12 cellular contexts compared by ENCODE assay signal in genomic region chr1:41804176-41804575, GRCh38.
A peak's percentile ranks its signal among the peaks of the same experiment; 100 is the strongest.
DNase-seq lines count a peak whose midpoint lies in the region; ATAC-seq and TF ChIP-seq lines count a peak whose summit lies in the region.
"Had no signal": no experiment of that assay in that cellular context is flagged by ENCODE, and none has a peak within 500 bp of the region (broad histone marks: within the 10 kb centered on the region; RNA-seq: fewer than 3 reads in every experiment).

No MANE protein-coding gene starts in this region.

- peak overlapping the region in 6 of 7 donors; percentile 51 to 84 (median 72) for H3K4me3 Mint-ChIP-seq in CD8-positive, alpha-beta memory T cell

- H3K9me3 Mint-ChIP-seq in CD8-positive, alpha-beta memory T cell, result no peaks in the 10 kb centered on the region

- CTCF ChIA-PET in CD8-positive, alpha-beta memory T cell (lab: Charles Lee), result interaction anchor here (1.0 to 1.8 kb wide), 7 partner anchors 8 to 230 kb away, joined by 3 to 8 read pairs (median 3); no protein-coding TSS in a partner anchor

- H3K9me3 ChIP-seq in CD8-positive, alpha-beta memory T cell (ENCODE audit: low read length), result no peaks in the 10 kb centered on the region

- H3K27ac ChIP-seq in CD8-positive, alpha-beta memory T cell (ENCODE audit: low read depth, low read length), result no peak overlapping the region
- H3K27ac ChIP-seq in HL-60 (replicated peaks), result peak overlapping the region; percentile 75
- H3K27ac ChIP-seq in epithelial cell of prostate, result peak overlapping the region; percentile 64
- H3K27ac ChIP-seq: brain microvascular endothelial cell, SK-N-MC had no signal

- H3K4me3 ChIP-seq in CD8-positive, alpha-beta memory T cell (ENCODE audit: low read length), result no peak overlapping the region
- H3K4me3 ChIP-seq in HL-60 (replicated peaks; ENCODE audit: insufficient read depth, low read length), result no peak overlapping the region
- H3K4me3 ChIP-seq: SK-N-MC, skin epidermis had no signal

- no peak for ATAC-seq in GM18873 (IDR thresholded peaks at IDR 0.05; ENCODE audit: low FRiP score, unreplicated experiment)
- no peak for ATAC-seq in HG02981 (IDR thresholded peaks at IDR 0.05; ENCODE audit: unreplicated experiment)
- no peak for ATAC-seq in left lobe of liver

- H3K36me3 ChIP-seq in CD8-positive, alpha-beta memory T cell (ENCODE audit: insufficient read depth, low read length), result no peaks in the 10 kb centered on the region
- H3K36me3 ChIP-seq: brain microvascular endothelial cell had no signal

- H3K4me1 ChIP-seq in CD8-positive, alpha-beta memory T cell (ENCODE audit: insufficient read depth, low read length), result peaks cover 88% of the 10 kb centered on the region

- no peak for TF ChIP-seq CTCF in HL-60 (IDR thresholded peaks at IDR 0.05; ENCODE audit: insufficient read depth, low read length)

- peaks cover 0 to 3% (median 0%) of the 10 kb centered on the region in 3 donors for H3K36me3 Mint-ChIP-seq in CD8-positive, alpha-beta memory T cell

- peaks cover 87 to 94% (median 94%) of the 10 kb centered on the region in 3 donors for H3K4me1 Mint-ChIP-seq in CD8-positive, alpha-beta memory T cell

- H3K27ac Mint-ChIP-seq in CD8-positive, alpha-beta memory T cell, result peak overlapping the region; percentile 89 to 97 (median 93)

- peak in 3 of 5 donors; percentile 14 to 58 (median 30) for DNase-seq in CD8-positive, alpha-beta memory T cell
- peak in 1 of 2 experiments; percentile 59 for DNase-seq in HL-60 (ENCODE audit: low read depth in 1 of 2, low spot score in 1 of 2)
- DNase-seq in activated CD4-positive, alpha-beta T cell treated with anti-CD3 and anti-CD28 coated beads, Interleukin-2, amount 50 U/mL, for 1 hour, result peak; percentile 22
- DNase-seq in epithelial cell of prostate (ENCODE audit: low read depth, low spot score), result no peak
- DNase-seq in left lobe of liver (ENCODE audit: low spot score), result no peak
- DNase-seq: brain microvascular endothelial cell, NCI-H1092, NCI-H510A treated with DMSO at 0.1 percent for 48 hours had no signal

- H3K27me3 ChIP-seq in CD8-positive, alpha-beta memory T cell (ENCODE audit: insufficient read depth, low read length, poor library complexity, severe bottlenecking), result no peaks in the 10 kb centered on the region
- no peaks in the 10 kb centered on the region for H3K27me3 ChIP-seq in HL-60 (ENCODE audit: insufficient read depth, poor library complexity, severe bottlenecking)
- H3K27me3 ChIP-seq: brain microvascular endothelial cell had no signal

- no peaks in the 10 kb centered on the region for H3K27me3 Mint-ChIP-seq in CD8-positive, alpha-beta memory T cell

- POLR2A ChIA-PET in CD8-positive, alpha-beta memory T cell (lab: Charles Lee), result interaction anchor here (1.6 kb wide), 1 partner anchor 116 kb away, joined by 4 read pairs; no protein-coding TSS in a partner anchor

Comparison
In these comparisons a context has a peak if more than half of its experiments do, and no peak if none do; other contexts are left out.
1. DNase-seq: peak in CD8-positive, alpha-beta memory T cell (3 of 5) and activated CD4-positive, alpha-beta T cell treated with anti-CD3 and anti-CD28 coated beads, Interleukin-2, amount 50 U/mL, for 1 hour (single experiment); none in epithelial cell of prostate (single experiment) and left lobe of liver (single experiment).